ENCODE assay signal across 12 cellular contexts in genomic region chr7:88357295-88357694, GRCh38. TPM values are rescaled to one million over a fixed set of nuclear protein-coding genes. Genes with fewer than 3 reads are reported as not detected.
DNase-seq lines count a peak whose midpoint lies in the region; ATAC-seq and TF ChIP-seq lines count a peak whose summit lies in the region.
"Had no signal": no experiment of that assay in that cellular context is flagged by ENCODE, and none has a peak within 500 bp of the region (broad histone marks: within the 10 kb centered on the region; RNA-seq: fewer than 3 reads in every experiment).

No MANE protein-coding gene starts in this region.

- H3K27ac ChIP-seq in lung (ENCODE audit: low read depth in 1 of 2, low read length in 1 of 2), result no peak overlapping the region
- no peak overlapping the region for H3K27ac ChIP-seq in CD8-positive, alpha-beta memory T cell (ENCODE audit: low read depth, low read length)

- 22 to 48% methylated on average over 1 of the region's 1 CpG for WGBS in lung, 2 donors

- H3K36me3 Mint-ChIP-seq in endothelial cell (ENCODE audit: low read depth, unreplicated experiment), result no peaks in the 10 kb centered on the region
- no peaks in the 10 kb centered on the region for H3K36me3 Mint-ChIP-seq in CD8-positive, alpha-beta memory T cell
- H3K36me3 Mint-ChIP-seq in stimulated activated effector memory CD8-positive, alpha-beta T cell treated with anti-CD3 and anti-CD28 coated beads, Interleukin-12 subunit alpha, Interleukin-12 subunit beta, amount 100 ng/mL, for 72 hours, result no peaks in the 10 kb centered on the region

- TF ChIP-seq CTCF in endothelial cell (IDR thresholded peaks at IDR 0.05; ENCODE audit: unreplicated experiment), result no peak
- TF ChIP-seq CTCF in lung (IDR thresholded peaks at IDR 0.05; ENCODE audit: control extremely low read depth, extremely low read depth), result peak; percentile 18

- no peaks in the 10 kb centered on the region for H3K4me1 Mint-ChIP-seq in endothelial cell (ENCODE audit: unreplicated experiment)
- peaks cover 0 to 4% (median 1%) of the 10 kb centered on the region in 3 donors for H3K4me1 Mint-ChIP-seq in CD8-positive, alpha-beta memory T cell
- no peaks in the 10 kb centered on the region for H3K4me1 Mint-ChIP-seq in stimulated activated effector memory CD8-positive, alpha-beta T cell treated with anti-CD3 and anti-CD28 coated beads, Interleukin-12 subunit alpha, Interleukin-12 subunit beta, amount 100 ng/mL, for 72 hours

- no peak overlapping the region for H3K27ac Mint-ChIP-seq in endothelial cell (ENCODE audit: unreplicated experiment)
- H3K27ac Mint-ChIP-seq in CD8-positive, alpha-beta memory T cell, result no peak overlapping the region
- no peak overlapping the region for H3K27ac Mint-ChIP-seq in stimulated activated effector memory CD8-positive, alpha-beta T cell treated with anti-CD3 and anti-CD28 coated beads, Interleukin-12 subunit alpha, Interleukin-12 subunit beta, amount 100 ng/mL, for 72 hours
- H3K27ac Mint-ChIP-seq: stimulated activated naive CD8-positive, alpha-beta T cell treated with anti-CD3 and anti-CD28 coated beads, Interleukin-15, Interleukin-2, amounts not matched to agents 100 ng/mL and 50 ng/mL, for 24 hours had no signal

- no peaks in the 10 kb centered on the region for H3K4me1 ChIP-seq in lung (ENCODE audit: control insufficient read depth in 2 of 2, insufficient read depth in 2 of 2, low read length in 2 of 2)
- H3K4me1 ChIP-seq in CD8-positive, alpha-beta memory T cell (ENCODE audit: insufficient read depth, low read length), result no peaks in the 10 kb centered on the region

- DNase-seq in DMS53 (lab: John Stamatoyannopoulos, UW), result peak; percentile 78
- DNase-seq in MV-4-11 (lab: John Stamatoyannopoulos, UW), result peak; percentile 45
- DNase-seq in endothelial cell (ENCODE audit: low spot score), result peak; percentile 35
- DNase-seq in lung (ENCODE audit: low spot score), result peak; percentile 71
- DNase-seq in T-helper 9 cell, result no peak
- DNase-seq in CD8-positive, alpha-beta memory T cell, result no peak
- DNase-seq in stimulated activated effector memory CD8-positive, alpha-beta T cell treated with anti-CD3 and anti-CD28 coated beads, Interleukin-12 subunit alpha, Interleukin-12 subunit beta, amount 100 ng/mL, for 72 hours (ENCODE audit: low spot score in 2 of 2), result no peak
- DNase-seq: activated effector memory CD4-positive, alpha-beta T cell treated with Interleukin-2 at 50 U/mL for 16 hours; glutamatergic neuron had no signal

- POLR2A ChIA-PET in CD8-positive, alpha-beta memory T cell (lab: Charles Lee), result no interaction called here

- H3K4me3 Mint-ChIP-seq in endothelial cell (ENCODE audit: unreplicated experiment), result no peak overlapping the region
- no peak overlapping the region for H3K4me3 Mint-ChIP-seq in CD8-positive, alpha-beta memory T cell
- no peak overlapping the region for H3K4me3 Mint-ChIP-seq in stimulated activated effector memory CD8-positive, alpha-beta T cell treated with anti-CD3 and anti-CD28 coated beads, Interleukin-12 subunit alpha, Interleukin-12 subunit beta, amount 100 ng/mL, for 72 hours
- H3K4me3 Mint-ChIP-seq: stimulated activated naive CD8-positive, alpha-beta T cell treated with anti-CD3 and anti-CD28 coated beads, Interleukin-15, Interleukin-2, amounts not matched to agents 100 ng/mL and 50 ng/mL, for 24 hours had no signal

- ATAC-seq in lung (ENCODE audit: insufficient read depth, low FRiP score), result peak; percentile 81
- ATAC-seq in HG02981 (IDR thresholded peaks at IDR 0.05; ENCODE audit: unreplicated experiment), result no peak
- ATAC-seq in stimulated activated effector memory CD8-positive, alpha-beta T cell treated with anti-CD3 and anti-CD28 coated beads, Interleukin-12 subunit alpha, Interleukin-12 subunit beta, amount 100 ng/mL, for 72 hours, result no peak

- H3K4me3 ChIP-seq in lung, result no peak overlapping the region
- no peak overlapping the region for H3K4me3 ChIP-seq in CD8-positive, alpha-beta memory T cell (ENCODE audit: low read length)

- CTCF ChIA-PET in CD8-positive, alpha-beta memory T cell (lab: Charles Lee), result no interaction called here

- H3K9me3 Mint-ChIP-seq in endothelial cell (ENCODE audit: unreplicated experiment), result no peaks in the 10 kb centered on the region
- peaks cover 0 to 2% (median 0%) of the 10 kb centered on the region in 5 donors for H3K9me3 Mint-ChIP-seq in CD8-positive, alpha-beta memory T cell
- H3K9me3 Mint-ChIP-seq in stimulated activated effector memory CD8-positive, alpha-beta T cell treated with anti-CD3 and anti-CD28 coated beads, Interleukin-12 subunit alpha, Interleukin-12 subunit beta, amount 100 ng/mL, for 72 hours, result no peaks in the 10 kb centered on the region
- H3K9me3 Mint-ChIP-seq: stimulated activated naive CD8-positive, alpha-beta T cell treated with anti-CD3 and anti-CD28 coated beads, Interleukin-15, Interleukin-2, amounts not matched to agents 100 ng/mL and 50 ng/mL, for 24 hours had no signal

- H3K27me3 Mint-ChIP-seq in endothelial cell (ENCODE audit: unreplicated experiment), result peaks cover 2% of the 10 kb centered on the region
- peaks cover 0 to 16% of the 10 kb centered on the region in 2 donors for H3K27me3 Mint-ChIP-seq in CD8-positive, alpha-beta memory T cell

- H3K9me3 ChIP-seq in lung (ENCODE audit: control insufficient read depth in 2 of 2, insufficient read depth in 1 of 2, low read length in 1 of 2), result no peaks in the 10 kb centered on the region
- H3K9me3 ChIP-seq in CD8-positive, alpha-beta memory T cell (ENCODE audit: low read length), result no peaks in the 10 kb centered on the region

- no peaks in the 10 kb centered on the region for H3K27me3 ChIP-seq in lung (ENCODE audit: control insufficient read depth, insufficient read depth)
- H3K27me3 ChIP-seq in CD8-positive, alpha-beta memory T cell (ENCODE audit: insufficient read depth, low read length, poor library complexity, severe bottlenecking), result no peaks in the 10 kb centered on the region

- H3K36me3 ChIP-seq in lung (ENCODE audit: control insufficient read depth in 2 of 2, insufficient read depth in 2 of 2, low read length in 2 of 2), result no peaks in the 10 kb centered on the region
- H3K36me3 ChIP-seq in CD8-positive, alpha-beta memory T cell (ENCODE audit: insufficient read depth, low read length), result no peaks in the 10 kb centered on the region

RNA-seq across cellular contexts. Expression of gene STEAP4, which starts 50.6 kb away (rescaled TPM):
- total RNA-seq in endothelial cell (ENCODE audit: unreplicated experiment) (0.54 TPM), lung (100 to 1,000 TPM in 1 of 2 donors, 10 to 100 TPM in 1; 71.9 to 108 TPM)
- polyA plus RNA-seq in lung, result 10 to 100 TPM; 17.1 to 45.8 TPM
- total RNA-seq in CD8-positive, alpha-beta memory T cell, result not detected
- not detected for polyA plus RNA-seq in CD8-positive, alpha-beta memory T cell
- total RNA-seq: pulmonary artery endothelial cell had no signal

Comparison
In these comparisons a context has a peak if more than half of its experiments do, and no peak if none do; other contexts are left out.
1. DNase-seq: peak in DMS53 (single experiment), MV-4-11 (single experiment), endothelial cell (single experiment) and lung (single experiment); none in T-helper 9 cell (single experiment), CD8-positive, alpha-beta memory T cell (0 of 5) and stimulated activated effector memory CD8-positive, alpha-beta T cell treated with anti-CD3 and anti-CD28 coated beads, Interleukin-12 subunit alpha, Interleukin-12 subunit beta, amount 100 ng/mL, for 72 hours (0 of 2).
2. RNA of gene STEAP4, which starts 50.6 kb away (total RNA-seq): 71.9 to 108 TPM in lung; 0.54 TPM in endothelial cell (single experiment) and not detected in CD8-positive, alpha-beta memory T cell; every median in the first group is over 10 times any median in the second.